Comparison of ENCODE assay signal across 31 cellular contexts in the genomic region with DNA sequence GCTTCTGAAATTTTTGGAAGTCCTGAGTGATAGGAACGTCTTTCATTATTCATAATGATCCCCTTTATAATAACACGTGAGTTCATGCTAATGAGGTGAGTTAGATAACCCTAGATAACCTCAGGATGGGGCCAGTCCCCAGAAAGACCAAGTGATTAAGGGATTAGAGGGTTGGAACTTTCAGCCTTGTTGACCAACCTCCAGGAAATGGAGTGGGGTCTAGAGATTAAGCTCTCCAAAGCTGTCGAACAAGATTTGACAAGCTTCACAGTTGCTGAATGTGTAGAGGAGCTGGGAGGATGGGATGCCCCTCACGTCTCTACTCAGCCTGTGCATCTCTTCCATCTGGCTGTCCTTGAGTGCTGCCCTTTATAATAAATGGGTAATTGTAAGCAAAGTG.
"Had no signal": no experiment of that assay in that cellular context is flagged by ENCODE, and none has a peak within 500 bp of the region (broad histone marks: within the 10 kb centered on the region; RNA-seq: fewer than 3 reads in every experiment).

No MANE protein-coding gene starts in this region.

- H3K4me3 Mint-ChIP-seq: activated CD4-positive, alpha-beta memory T cell treated with anti-CD3 and anti-CD28 coated beads for 36 hours; activated CD4-positive, alpha-beta T cell treated with anti-CD3 and anti-CD28 coated beads for 36 hours; activated CD4-positive, alpha-beta T cell treated with anti-CD3 and anti-CD28 coated beads, Interleukin-2, amount 10 ng/mL, durations not matched to agents 7 days and 5 days; activated naive CD4-positive, alpha-beta T cell treated with anti-CD3 and anti-CD28 coated beads for 36 hours; activated T-cell treated with anti-CD3 and anti-CD28 coated beads, Interleukin-2, amount 50 U/mL, for 4 hours; activated T-helper 1 cell treated with anti-CD3 and anti-CD28 coated beads, Interleukin-12 subunit alpha, Interleukin-12 subunit beta, Interleukin-2, Interleukin-4 antibody, amounts not matched to agents 30 ng/mL and 10 ng/mL and 1 ng/mL, durations not matched to agents 14 hours and 24 hours and 36 hours; T-helper 1 cell treated with Interleukin-12 subunit alpha and Interleukin-12 subunit beta and Interleukin-4 antibody, amounts not matched to agents 30 μg/mL and 1 μg/mL, for 36 hours; T-helper 2 cell treated with Interferon-gamma antibody and Interleukin-4, amounts not matched to agents 5 μg/mL and 100 μg/mL, for 36 hours; WTC11 had no signal

- H3K27me3 Mint-ChIP-seq: activated CD4-positive, alpha-beta memory T cell treated with anti-CD3 and anti-CD28 coated beads for 36 hours; activated CD4-positive, alpha-beta T cell treated with anti-CD3 and anti-CD28 coated beads for 36 hours; activated CD4-positive, alpha-beta T cell treated with anti-CD3 and anti-CD28 coated beads, Interleukin-2, amount 10 ng/mL, durations not matched to agents 7 days and 5 days had no signal

- H3K9me3 ChIP-seq: adrenal gland, body of pancreas, breast epithelium, SJSA1, SK-N-SH had no signal

- H3K27ac ChIP-seq: adrenal gland, body of pancreas, breast epithelium, KMS-11, SJSA1 had no signal

- H3K4me3 ChIP-seq: adrenal gland, body of pancreas, breast epithelium, SJSA1 had no signal

- H3K36me3 ChIP-seq: adrenal gland, breast epithelium, SJSA1 had no signal

- H3K27me3 ChIP-seq: adrenal gland, body of pancreas, breast epithelium, SJSA1 had no signal

- H3K36me3 Mint-ChIP-seq: WTC11 had no signal

- H3K9ac ChIP-seq: KMS-11, SK-N-SH had no signal

- H3K9me3 Mint-ChIP-seq: activated CD4-positive, alpha-beta memory T cell treated with anti-CD3 and anti-CD28 coated beads for 36 hours; activated CD4-positive, alpha-beta T cell treated with anti-CD3 and anti-CD28 coated beads, Interleukin-2, amount 10 ng/mL, durations not matched to agents 7 days and 5 days; activated naive CD4-positive, alpha-beta T cell treated with anti-CD3 and anti-CD28 coated beads for 36 hours; activated naive CD4-positive, alpha-beta T cell treated with anti-CD3 and anti-CD28 coated beads, Interleukin-2, amount 50 U/mL, for 72 hours; activated T-cell treated with anti-CD3 and anti-CD28 coated beads, Interleukin-2, amount 50 U/mL, for 4 hours; activated T-helper 1 cell treated with anti-CD3 and anti-CD28 coated beads, Interleukin-12 subunit alpha, Interleukin-12 subunit beta, Interleukin-2, Interleukin-4 antibody, amounts not matched to agents 30 ng/mL and 10 ng/mL and 1 ng/mL, durations not matched to agents 14 hours and 24 hours and 36 hours; T-helper 1 cell treated with Interleukin-12 subunit alpha and Interleukin-12 subunit beta and Interleukin-4 antibody, amounts not matched to agents 30 μg/mL and 1 μg/mL, for 36 hours; T-helper 2 cell treated with Interferon-gamma antibody and Interleukin-4, amounts not matched to agents 5 μg/mL and 100 μg/mL, for 36 hours; WTC11 had no signal

- H3K4me1 ChIP-seq: breast epithelium had no signal

- H3K27ac Mint-ChIP-seq: activated CD4-positive, alpha-beta memory T cell treated with anti-CD3 and anti-CD28 coated beads for 36 hours; activated CD4-positive, alpha-beta T cell treated with anti-CD3 and anti-CD28 coated beads for 36 hours; activated CD4-positive, alpha-beta T cell treated with anti-CD3 and anti-CD28 coated beads, Interleukin-2, amount 10 ng/mL, durations not matched to agents 7 days and 5 days; activated naive CD4-positive, alpha-beta T cell treated with anti-CD3 and anti-CD28 coated beads for 36 hours; activated naive CD4-positive, alpha-beta T cell treated with anti-CD3 and anti-CD28 coated beads, Interleukin-2, amount 50 U/mL, for 72 hours; activated T-helper 1 cell treated with anti-CD3 and anti-CD28 coated beads, Interleukin-12 subunit alpha, Interleukin-12 subunit beta, Interleukin-2, Interleukin-4 antibody, amounts not matched to agents 30 ng/mL and 10 ng/mL and 1 ng/mL, durations not matched to agents 14 hours and 24 hours and 36 hours; T-helper 1 cell treated with Interleukin-12 subunit alpha and Interleukin-12 subunit beta and Interleukin-4 antibody, amounts not matched to agents 30 μg/mL and 1 μg/mL, for 36 hours; T-helper 2 cell treated with Interferon-gamma antibody and Interleukin-4, amounts not matched to agents 5 μg/mL and 100 μg/mL, for 36 hours; WTC11 had no signal

- DNase-seq: activated CD4-positive, alpha-beta memory T cell treated with anti-CD3 and anti-CD28 coated beads for 36 hours; activated CD4-positive, alpha-beta T cell treated with anti-CD3 and anti-CD28 coated beads for 36 hours; activated CD4-positive, alpha-beta T cell treated with anti-CD3 and anti-CD28 coated beads, Interleukin-2, amount 10 ng/mL, durations not matched to agents 7 days and 5 days; activated CD8-positive, alpha-beta memory T cell treated with anti-CD3 and anti-CD28 coated beads, Interleukin-2, amount 50 U/mL, for 4 hours; activated gamma-delta T cell treated with Interleukin-2 at 50 U/mL for 16 hours; activated naive CD4-positive, alpha-beta T cell treated with anti-CD3 and anti-CD28 coated beads for 36 hours; activated T-cell treated with anti-CD3 and anti-CD28 coated beads for 4 hours; activated T-cell treated with anti-CD3 and anti-CD28 coated beads, Interleukin-2, amount 50 U/mL, for 4 hours; adrenal gland; body of pancreas; cerebellar nuclear complex; MM.1S; MV-4-11; NCI-H1092; NCI-H1417; NCI-H1694; NCI-H1930; NCI-H2081 treated with DMSO at 0.1 percent for 48 hours; NCI-H345; NCI-H526 treated with DMSO at 0.1 percent for 48 hours; NCI-H774; SHP77; SK-N-SH had no signal
